ENCODE assay signal across 37 cellular contexts in the genomic region with DNA sequence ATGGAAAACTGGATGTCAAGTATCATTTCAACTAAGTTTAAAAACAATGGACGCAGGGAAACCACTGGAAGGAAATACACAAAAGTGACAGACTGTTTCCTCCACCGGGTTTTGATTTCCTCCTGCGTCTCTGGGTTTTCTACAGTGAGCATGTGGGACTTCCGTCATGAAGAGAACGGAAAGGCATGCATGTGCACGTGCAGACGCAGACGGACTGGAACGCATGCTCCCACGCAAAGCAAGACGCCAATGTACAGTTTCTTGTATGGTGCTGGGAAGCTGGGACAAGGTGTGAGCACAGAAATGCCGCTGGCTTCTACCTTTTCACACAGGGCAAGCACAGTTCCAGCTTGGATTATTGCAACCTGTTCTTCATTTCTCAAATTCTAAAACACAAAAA. TPM values are rescaled to one million over a fixed set of nuclear protein-coding genes. Genes with fewer than 3 reads are reported as not detected.
"Had no signal": no experiment of that assay in that cellular context is flagged by ENCODE, and none has a peak within 500 bp of the region (broad histone marks: within the 10 kb centered on the region; RNA-seq: fewer than 3 reads in every experiment).

No MANE protein-coding gene starts in this region.

- H3K4me1 Mint-ChIP-seq: activated CD4-positive, alpha-beta T cell treated with anti-CD3 and anti-CD28 coated beads for 36 hours; activated naive CD4-positive, alpha-beta T cell treated with anti-CD3 and anti-CD28 coated beads, Interleukin-2, amount 10 ng/mL, durations not matched to agents 7 days and 5 days; activated naive CD4-positive, alpha-beta T cell treated with anti-CD3 and anti-CD28 coated beads, Interleukin-2, amount 50 U/mL, for 24 hours; activated naive CD8-positive, alpha-beta T cell treated with anti-CD3 and anti-CD28 coated beads, Interleukin-2, amount 10 ng/mL, durations not matched to agents 7 days and 5 days; activated naive CD8-positive, alpha-beta T cell treated with anti-CD3 and anti-CD28 coated beads, Interleukin-2, amount 50 U/mL, for 24 hours had no signal

- H3K9me3 ChIP-seq: ascending aorta had no signal

- H3K27ac Mint-ChIP-seq: activated CD4-positive, alpha-beta memory T cell treated with anti-CD3 and anti-CD28 coated beads, Interleukin-2, amount 10 ng/mL, durations not matched to agents 7 days and 5 days; activated CD4-positive, alpha-beta T cell treated with anti-CD3 and anti-CD28 coated beads for 36 hours; activated CD8-positive, alpha-beta memory T cell treated with anti-CD3 and anti-CD28 coated beads, Interleukin-2, amount 10 ng/mL, durations not matched to agents 7 days and 5 days; activated CD8-positive, alpha-beta T cell treated with anti-CD3 and anti-CD28 coated beads, Interleukin-2, amount 10 ng/mL, durations not matched to agents 7 days and 5 days; activated naive CD4-positive, alpha-beta T cell treated with anti-CD3 and anti-CD28 coated beads, Interleukin-2, amount 10 ng/mL, durations not matched to agents 7 days and 5 days; activated naive CD4-positive, alpha-beta T cell treated with anti-CD3 and anti-CD28 coated beads, Interleukin-2, amount 50 U/mL, for 24 hours; activated naive CD8-positive, alpha-beta T cell; activated naive CD8-positive, alpha-beta T cell treated with anti-CD3 and anti-CD28 coated beads, Interleukin-2, amount 10 ng/mL, durations not matched to agents 7 days and 5 days; activated naive CD8-positive, alpha-beta T cell treated with anti-CD3 and anti-CD28 coated beads, Interleukin-2, amount 50 U/mL, for 24 hours; activated T-cell treated with anti-CD3 and anti-CD28 coated beads, Interleukin-2, amount 50 U/mL, for 24 hours; activated T-helper 2 cell treated with anti-CD3 and anti-CD28 coated beads, Interferon-gamma antibody, Interleukin-2, Interleukin-4, amounts not matched to agents 10 μg/mL and 5 μg/mL and 100 μg/mL, durations not matched to agents 14 hours and 24 hours and 36 hours; brain; T-helper 2 cell treated with Interferon-gamma antibody and Interleukin-4, amounts not matched to agents 5 μg/mL and 100 μg/mL, for 36 hours; WTC11 had no signal

- H3K27ac ChIP-seq: ascending aorta, cardiac muscle cell, WERI-Rb-1 had no signal

- H3K4me1 ChIP-seq: ascending aorta had no signal

- ATAC-seq: activated CD4-positive, alpha-beta T cell treated with anti-CD3 and anti-CD28 coated beads for 36 hours; activated CD4-positive, CD25-positive, alpha-beta regulatory T cell treated with anti-CD3 and anti-CD28 coated beads, Interleukin-2, amount 50 U/mL, for 24 hours; activated CD8-positive, alpha-beta memory T cell treated with anti-CD3 and anti-CD28 coated beads, Interleukin-2, amount 10 ng/mL, durations not matched to agents 7 days and 5 days; activated CD8-positive, alpha-beta T cell treated with anti-CD3 and anti-CD28 coated beads, Interleukin-2, amount 10 ng/mL, durations not matched to agents 7 days and 5 days; activated naive CD8-positive, alpha-beta T cell treated with anti-CD3 and anti-CD28 coated beads, Interleukin-2, amount 50 U/mL, for 24 hours; WTC11 had no signal

- DNase-seq: activated CD4-positive, alpha-beta memory T cell treated with anti-CD3 and anti-CD28 coated beads, Interleukin-2, amount 10 ng/mL, durations not matched to agents 7 days and 5 days; activated CD4-positive, alpha-beta T cell treated with anti-CD3 and anti-CD28 coated beads for 1 hour; activated CD4-positive, alpha-beta T cell treated with anti-CD3 and anti-CD28 coated beads for 36 hours; activated CD4-positive, alpha-beta T cell treated with anti-CD3 and anti-CD28 coated beads for 48 hours; activated CD4-positive, alpha-beta T cell treated with anti-CD3 and anti-CD28 coated beads, Interleukin-2, amount 50 U/mL, for 1 hour; activated CD4-positive, alpha-beta T cell treated with anti-CD3 and anti-CD28 coated beads, Interleukin-2, amount 50 U/mL, for 4 hours; activated CD4-positive, CD25-positive, alpha-beta regulatory T cell; activated CD8-positive, alpha-beta memory T cell treated with anti-CD3 and anti-CD28 coated beads for 24 hours; activated CD8-positive, alpha-beta memory T cell treated with anti-CD3 and anti-CD28 coated beads, Interleukin-2, amount 10 ng/mL, durations not matched to agents 7 days and 5 days; activated CD8-positive, alpha-beta memory T cell treated with anti-CD3 and anti-CD28 coated beads, Interleukin-2, amount 50 U/mL, for 48 hours; activated CD8-positive, alpha-beta T cell treated with anti-CD3 and anti-CD28 coated beads, Interleukin-2, amount 10 ng/mL, durations not matched to agents 7 days and 5 days; activated effector memory CD4-positive, alpha-beta T cell treated with Interleukin-2 at 50 U/mL for 16 hours; activated gamma-delta T cell; activated naive CD4-positive, alpha-beta T cell treated with anti-CD3 and anti-CD28 coated beads, Interleukin-2, amount 10 ng/mL, durations not matched to agents 7 days and 5 days; activated naive CD4-positive, alpha-beta T cell treated with Interleukin-2 at 50 U/mL for 16 hours; activated naive CD8-positive, alpha-beta T cell treated with anti-CD3 and anti-CD28 coated beads, Interleukin-2, amount 10 ng/mL, durations not matched to agents 7 days and 5 days; activated naive CD8-positive, alpha-beta T cell treated with anti-CD3 and anti-CD28 coated beads, Interleukin-2, amount 50 U/mL, for 24 hours; activated T-cell treated with anti-CD3 and anti-CD28 coated beads, Interleukin-2, amount 50 U/mL, for 24 hours; activated T-cell treated with anti-CD3 and anti-CD28 coated beads, Interleukin-2, amount 50 U/mL, for 48 hours; amygdala; anterior cingulate cortex; cerebellar nuclear complex; T-helper 9 cell; WERI-Rb-1 had no signal

- H3K9me3 Mint-ChIP-seq: activated CD4-positive, alpha-beta memory T cell treated with anti-CD3 and anti-CD28 coated beads, Interleukin-2, amount 10 ng/mL, durations not matched to agents 7 days and 5 days; activated naive CD4-positive, alpha-beta T cell treated with anti-CD3 and anti-CD28 coated beads, Interleukin-2, amount 10 ng/mL, durations not matched to agents 7 days and 5 days; activated naive CD4-positive, alpha-beta T cell treated with anti-CD3 and anti-CD28 coated beads, Interleukin-2, amount 50 U/mL, for 24 hours; activated naive CD8-positive, alpha-beta T cell treated with anti-CD3 and anti-CD28 coated beads, Interleukin-2, amount 10 ng/mL, durations not matched to agents 7 days and 5 days; activated naive CD8-positive, alpha-beta T cell treated with anti-CD3 and anti-CD28 coated beads, Interleukin-2, amount 50 U/mL, for 24 hours; activated T-cell treated with anti-CD3 and anti-CD28 coated beads, Interleukin-2, amount 50 U/mL, for 24 hours; activated T-helper 2 cell treated with anti-CD3 and anti-CD28 coated beads, Interferon-gamma antibody, Interleukin-2, Interleukin-4, amounts not matched to agents 10 μg/mL and 5 μg/mL and 100 μg/mL, durations not matched to agents 14 hours and 24 hours and 36 hours; brain; central memory CD8-positive, alpha-beta T cell; T-helper 2 cell treated with Interferon-gamma antibody and Interleukin-4, amounts not matched to agents 5 μg/mL and 100 μg/mL, for 36 hours; WTC11 had no signal

- H3K4me3 ChIP-seq: ascending aorta, cardiac muscle cell had no signal

- FAIRE-seq: bronchial epithelial cell, TTC549 had no signal

- H3K36me3 ChIP-seq: ascending aorta, cardiac muscle cell, WERI-Rb-1 had no signal

- H3K27me3 ChIP-seq: ascending aorta, cardiac muscle cell had no signal

- H3K4me3 Mint-ChIP-seq: activated CD4-positive, alpha-beta memory T cell treated with anti-CD3 and anti-CD28 coated beads, Interleukin-2, amount 10 ng/mL, durations not matched to agents 7 days and 5 days; activated CD4-positive, alpha-beta T cell treated with anti-CD3 and anti-CD28 coated beads for 36 hours; activated CD8-positive, alpha-beta memory T cell treated with anti-CD3 and anti-CD28 coated beads, Interleukin-2, amount 10 ng/mL, durations not matched to agents 7 days and 5 days; activated CD8-positive, alpha-beta T cell treated with anti-CD3 and anti-CD28 coated beads, Interleukin-2, amount 10 ng/mL, durations not matched to agents 7 days and 5 days; activated naive CD4-positive, alpha-beta T cell treated with anti-CD3 and anti-CD28 coated beads, Interleukin-2, amount 10 ng/mL, durations not matched to agents 7 days and 5 days; activated naive CD4-positive, alpha-beta T cell treated with anti-CD3 and anti-CD28 coated beads, Interleukin-2, amount 50 U/mL, for 24 hours; activated naive CD8-positive, alpha-beta T cell; activated naive CD8-positive, alpha-beta T cell treated with anti-CD3 and anti-CD28 coated beads, Interleukin-2, amount 10 ng/mL, durations not matched to agents 7 days and 5 days; activated naive CD8-positive, alpha-beta T cell treated with anti-CD3 and anti-CD28 coated beads, Interleukin-2, amount 50 U/mL, for 24 hours; activated T-cell treated with anti-CD3 and anti-CD28 coated beads, Interleukin-2, amount 50 U/mL, for 24 hours; brain; central memory CD8-positive, alpha-beta T cell; T-helper 2 cell treated with Interferon-gamma antibody and Interleukin-4, amounts not matched to agents 5 μg/mL and 100 μg/mL, for 36 hours; WTC11 had no signal

- H3K27me3 Mint-ChIP-seq: activated CD4-positive, alpha-beta memory T cell treated with anti-CD3 and anti-CD28 coated beads, Interleukin-2, amount 10 ng/mL, durations not matched to agents 7 days and 5 days; activated CD8-positive, alpha-beta memory T cell treated with anti-CD3 and anti-CD28 coated beads, Interleukin-2, amount 10 ng/mL, durations not matched to agents 7 days and 5 days; activated naive CD8-positive, alpha-beta T cell treated with anti-CD3 and anti-CD28 coated beads, Interleukin-2, amount 10 ng/mL, durations not matched to agents 7 days and 5 days; central memory CD8-positive, alpha-beta T cell had no signal

- H3K36me3 Mint-ChIP-seq: activated naive CD4-positive, alpha-beta T cell treated with anti-CD3 and anti-CD28 coated beads, Interleukin-2, amount 10 ng/mL, durations not matched to agents 7 days and 5 days; activated naive CD4-positive, alpha-beta T cell treated with anti-CD3 and anti-CD28 coated beads, Interleukin-2, amount 50 U/mL, for 24 hours; activated naive CD8-positive, alpha-beta T cell; activated naive CD8-positive, alpha-beta T cell treated with anti-CD3 and anti-CD28 coated beads, Interleukin-2, amount 10 ng/mL, durations not matched to agents 7 days and 5 days; brain; WTC11 had no signal

RNA-seq across cellular contexts. Expression of a gene that starts 30.3 kb away (rescaled TPM):
- total RNA-seq: ascending aorta, bronchial epithelial cell, chondrocyte had no signal
- polyA plus RNA-seq: cardiac muscle cell had no signal
